ENCODE assay signal across 1 cellular context in genomic region chr5:55575815-55576583, GRCh38.
TF ChIP-seq lines count a peak whose summit lies in the region.

No MANE protein-coding gene starts in this region.

TF ChIP-seq in GM23338, 12 proteins besides CTCF, POLR2A, EP300 and RAD21 (continued from another document):
- TF ChIP-seq ZNF331 (CRISPR knock-in tag; IDR thresholded peaks at IDR 0.05; ENCODE audit: low read depth): no peak
- TF ChIP-seq STAT1 (IDR thresholded peaks at IDR 0.05; ENCODE audit: unreplicated experiment): no peak
- TF ChIP-seq REST (IDR thresholded peaks at IDR 0.05; ENCODE audit: unreplicated experiment): no peak
- TF ChIP-seq JUNB (IDR thresholded peaks at IDR 0.05; ENCODE audit: unreplicated experiment): no peak
- TF ChIP-seq CREB1 (CRISPR knock-in tag; IDR thresholded peaks at IDR 0.05; ENCODE audit: low read depth): no peak
- TF ChIP-seq ETS1 (IDR thresholded peaks at IDR 0.05): no peak
TF ChIP-seq in GM23338: peak in this region for 0.
